ENCODE assay signal across 8 cellular contexts in genomic region chr17:59844884-59845594, GRCh38. TPM values are rescaled to one million over a fixed set of nuclear protein-coding genes. Genes with fewer than 3 reads are reported as not detected.
DNase-seq lines count a peak whose midpoint lies in the region; ATAC-seq lines count a peak whose summit lies in the region.

No MANE protein-coding gene starts in this region.

- peak overlapping the region; percentile 87 for H3K27ac ChIP-seq in stomach smooth muscle (ENCODE audit: low read length)

- ATAC-seq in activated CD8-positive, alpha-beta memory T cell treated with anti-CD3 and anti-CD28 coated beads, Interleukin-2, amount 10 ng/mL, durations not matched to agents 7 days and 5 days = no peak
- ATAC-seq in T-cell (replicated peaks in 1 of 4) = no peak
- ATAC-seq in HG02938 (IDR thresholded peaks at IDR 0.05; ENCODE audit: unreplicated experiment) = no peak

- no peak overlapping the region for H3K4me3 ChIP-seq in stomach smooth muscle (ENCODE audit: low read length in 2 of 2)

- H3K4me3 Mint-ChIP-seq in activated CD8-positive, alpha-beta memory T cell treated with anti-CD3 and anti-CD28 coated beads, Interleukin-2, amount 10 ng/mL, durations not matched to agents 7 days and 5 days = peak overlapping the region; percentile 13
- H3K4me3 Mint-ChIP-seq in T-cell = no peak overlapping the region

- H3K9ac ChIP-seq in stomach smooth muscle (ENCODE audit: low read length in 2 of 2) = no peak overlapping the region

- CTCF ChIA-PET in activated CD8-positive, alpha-beta memory T cell treated with anti-CD3 and anti-CD28 coated beads, Interleukin-2, amount 10 ng/mL, durations not matched to agents 7 days and 5 days (lab: Charles Lee) = interaction anchor here (2.7 to 10.8 kb wide), 3 partner anchors 60 to 92 kb away, joined by 13 to 90 read pairs (median 71); no protein-coding TSS in a partner anchor
- CTCF ChIA-PET in T-cell (lab: Charles Lee) = interaction anchor here in 1 of 2 donors (1.5 kb wide), 1 partner anchor 91 kb away, joined by 6 read pairs; no protein-coding TSS in a partner anchor

- H3K36me3 ChIP-seq in stomach smooth muscle (ENCODE audit: control insufficient read depth in 2 of 2, insufficient read depth in 2 of 2, low read length in 2 of 2) = peaks cover 3 to 15% of the 10 kb centered on the region in 2 donors

- POLR2A ChIA-PET in T-cell (lab: Charles Lee) = no interaction called here

- H3K36me3 Mint-ChIP-seq in activated CD8-positive, alpha-beta memory T cell treated with anti-CD3 and anti-CD28 coated beads, Interleukin-2, amount 10 ng/mL, durations not matched to agents 7 days and 5 days = peaks cover 31% of the 10 kb centered on the region
- peaks cover 22% of the 10 kb centered on the region for H3K36me3 Mint-ChIP-seq in T-cell

- no peaks in the 10 kb centered on the region for H3K27me3 ChIP-seq in stomach smooth muscle (ENCODE audit: control insufficient read depth in 1 of 2, insufficient read depth in 2 of 2, low read length in 2 of 2)

- H3K9me3 ChIP-seq in stomach smooth muscle (ENCODE audit: control insufficient read depth in 2 of 2, low read length in 2 of 2) = no peaks in the 10 kb centered on the region

- DNase-seq in activated CD8-positive, alpha-beta memory T cell treated with anti-CD3 and anti-CD28 coated beads, Interleukin-2, amount 10 ng/mL, durations not matched to agents 7 days and 5 days = no peak
- DNase-seq in activated CD8-positive, alpha-beta memory T cell treated with anti-CD3 and anti-CD28 coated beads, Interleukin-2, amount 50 U/mL, for 4 hours = no peak
- DNase-seq in T-cell (no peak), fibroblast of peridontal ligament (ENCODE audit: extremely low read depth) (peak; percentile 69), EL (no peak), putamen (ENCODE audit: low spot score) (no peak)

- no peaks in the 10 kb centered on the region for H3K27me3 Mint-ChIP-seq in activated CD8-positive, alpha-beta memory T cell treated with anti-CD3 and anti-CD28 coated beads, Interleukin-2, amount 10 ng/mL, durations not matched to agents 7 days and 5 days
- H3K27me3 Mint-ChIP-seq in T-cell = no peaks in the 10 kb centered on the region

- peaks cover 70% of the 10 kb centered on the region for H3K4me1 Mint-ChIP-seq in activated CD8-positive, alpha-beta memory T cell treated with anti-CD3 and anti-CD28 coated beads, Interleukin-2, amount 10 ng/mL, durations not matched to agents 7 days and 5 days
- peaks cover 58 to 88% (median 85%) of the 10 kb centered on the region in 3 donors for H3K4me1 Mint-ChIP-seq in T-cell

- H3K4me1 ChIP-seq in stomach smooth muscle (ENCODE audit: control insufficient read depth, insufficient read depth, low read length) = peaks cover 21% of the 10 kb centered on the region

- H3K27ac Mint-ChIP-seq in activated CD8-positive, alpha-beta memory T cell treated with anti-CD3 and anti-CD28 coated beads, Interleukin-2, amount 10 ng/mL, durations not matched to agents 7 days and 5 days = peak overlapping the region; percentile 100
- peak overlapping the region; percentile 85 to 88 for H3K27ac Mint-ChIP-seq in T-cell

- no peaks in the 10 kb centered on the region for H3K9me3 Mint-ChIP-seq in activated CD8-positive, alpha-beta memory T cell treated with anti-CD3 and anti-CD28 coated beads, Interleukin-2, amount 10 ng/mL, durations not matched to agents 7 days and 5 days (ENCODE audit: low read depth)
- H3K9me3 Mint-ChIP-seq in T-cell = no peaks in the 10 kb centered on the region

RNA-seq across cellular contexts. Expression of gene TUBD1, which starts 47.7 kb away (rescaled TPM):
- 10 to 100 TPM; 14.3 to 15.5 TPM for total RNA-seq in activated CD8-positive, alpha-beta memory T cell treated with anti-CD3 and anti-CD28 coated beads, Interleukin-2, amount 10 ng/mL, durations not matched to agents 7 days and 5 days
- 10 to 100 TPM; 16.6 to 27.9 (median 25.1) TPM for total RNA-seq in T-cell

RNA-seq across cellular contexts. Expression of gene RPS6KB1, which starts 47.9 kb away (rescaled TPM):
- 10 to 100 TPM; 52.3 to 58.6 TPM for total RNA-seq in activated CD8-positive, alpha-beta memory T cell treated with anti-CD3 and anti-CD28 coated beads, Interleukin-2, amount 10 ng/mL, durations not matched to agents 7 days and 5 days
- total RNA-seq in T-cell = 10 to 100 TPM; 57.7 to 90.4 (median 61.7) TPM
